ENCODE assay signal across 34 cellular contexts in the genomic region with DNA sequence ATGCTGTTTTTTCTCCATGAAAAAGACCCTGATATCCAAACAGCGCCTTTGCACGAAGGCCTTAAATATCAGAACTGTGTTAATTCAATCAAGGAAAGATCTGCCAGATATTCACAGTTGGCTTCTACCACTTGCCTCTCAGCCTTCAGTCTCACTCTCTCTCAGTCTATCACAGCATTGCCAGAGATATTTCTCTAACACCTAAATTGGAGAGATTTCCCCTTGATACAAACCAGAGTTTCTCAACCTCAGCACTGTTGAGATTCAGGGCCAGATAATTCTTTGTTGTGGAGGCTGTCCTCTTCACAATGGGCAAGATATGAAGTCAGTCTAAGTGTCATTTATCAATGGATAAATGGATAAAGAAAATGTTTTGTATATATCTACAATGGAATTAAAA.
"Had no signal": no experiment of that assay in that cellular context is flagged by ENCODE, and none has a peak within 500 bp of the region (broad histone marks: within the 10 kb centered on the region; RNA-seq: fewer than 3 reads in every experiment).

No MANE protein-coding gene starts in this region.

- H3K36me3 ChIP-seq: MG63 had no signal

- H3K9me3 ChIP-seq: MG63 had no signal

- DNase-seq: Karpas-422, Kasumi-1, MG63, MM.1S, MV-4-11, NCI-H1048, NCI-H1092, NCI-H1092 treated with DMSO at 0.1 percent for 48 hours, NCI-H1105, NCI-H1105 treated with DMSO at 0.1 percent for 48 hours, NCI-H1417, NCI-H1417 treated with DMSO at 0.1 percent for 48 hours, NCI-H1436, NCI-H1436 treated with DMSO at 0.1 percent for 48 hours, NCI-H146, NCI-H1694, NCI-H1694 treated with DMSO at 0.1 percent for 48 hours, NCI-H187, NCI-H187 treated with DMSO at 0.1 percent for 48 hours, NCI-H1930, NCI-H2029, NCI-H2029 treated with DMSO at 0.1 percent for 48 hours, NCI-H2081, NCI-H2081 treated with DMSO at 0.1 percent for 48 hours, NCI-H2107, NCI-H2171, NCI-H2171 treated with DMSO at 0.1 percent for 48 hours, NCI-H2227 treated with DMSO at 0.1 percent for 48 hours, NCI-H226, NCI-H345, NCI-H446, NCI-H446 treated with DMSO at 0.1 percent for 48 hours, NCI-H510A, NCI-H510A treated with DMSO at 0.1 percent for 48 hours had no signal

- H3K27me3 ChIP-seq: MG63 had no signal

- H3K4me3 ChIP-seq: MG63 had no signal
